10 cellular contexts compared by ENCODE assay signal in genomic region chr2:162475661-162476060, GRCh38.
DNase-seq lines count a peak whose midpoint lies in the region; ATAC-seq, FAIRE-seq and TF ChIP-seq lines count a peak whose summit lies in the region.
"Had no signal": no experiment of that assay in that cellular context is flagged by ENCODE, and none has a peak within 500 bp of the region (broad histone marks: within the 10 kb centered on the region; RNA-seq: fewer than 3 reads in every experiment).

No MANE protein-coding gene starts in this region.

- peak overlapping the region; percentile 3; the same call in 1 of the 2 replicates for H3K4me2 ChIP-seq in PC-3 (ENCODE audit: low read length)

- no peak overlapping the region for H3K27ac Mint-ChIP-seq in immature natural killer cell
- H3K27ac Mint-ChIP-seq: activated naive CD4-positive, alpha-beta T cell treated with anti-CD3 and anti-CD28 coated beads, Interleukin-2, amount 50 U/mL, for 24 hours had no signal

- peak; percentile 48 for ATAC-seq in HG03457 (IDR thresholded peaks at IDR 0.05; ENCODE audit: unreplicated experiment)
- no peak for ATAC-seq in PC-3
- ATAC-seq in upper lobe of left lung (ENCODE audit: low FRiP score in 2 of 2), result no peak

- FAIRE-seq in kidney (lab: Jason Lieb, UNC), result no peak

- no peaks in the 10 kb centered on the region for H4K20me1 ChIP-seq in PC-3 (ENCODE audit: low read length)

- H3K4me3 Mint-ChIP-seq in immature natural killer cell, result no peak overlapping the region
- H3K4me3 Mint-ChIP-seq: activated naive CD4-positive, alpha-beta T cell treated with anti-CD3 and anti-CD28 coated beads, Interleukin-2, amount 50 U/mL, for 24 hours had no signal

- H3K9me3 ChIP-seq in PC-3 (ENCODE audit: low read length), result no peaks in the 10 kb centered on the region
- H3K9me3 ChIP-seq in upper lobe of left lung, result no peaks in the 10 kb centered on the region
- H3K9me3 ChIP-seq in kidney (ENCODE audit: control insufficient read depth in 1 of 2, low read length in 2 of 2), result no peaks in the 10 kb centered on the region
- H3K9me3 ChIP-seq: BE2C had no signal

- intact Hi-C loops in PC-3 (cut with micrococcal nuclease) (no loop called here), kidney (cut with DNase I) (no loop called here)

- H3K36me3 ChIP-seq in PC-3 (ENCODE audit: low read depth, low read length) (no peaks in the 10 kb centered on the region), upper lobe of left lung (no peaks in the 10 kb centered on the region), kidney (ENCODE audit: control insufficient read depth in 1 of 2, insufficient read depth in 2 of 2, low read length in 2 of 2) (no peaks in the 10 kb centered on the region)
- H3K36me3 ChIP-seq: BE2C had no signal

- H3K9ac ChIP-seq in PC-3 (ENCODE audit: low read length) (no peak overlapping the region), kidney (ENCODE audit: low read length in 2 of 2) (no peak overlapping the region)

- CTCF ChIA-PET in PC-3 (lab: Charles Lee), result no interaction called here

- H3K27me3 ChIP-seq in PC-3 (ENCODE audit: low read length), result no peaks in the 10 kb centered on the region
- H3K27me3 ChIP-seq in upper lobe of left lung, result no peaks in the 10 kb centered on the region
- H3K27me3 ChIP-seq: BE2C had no signal

- no peaks in the 10 kb centered on the region for H3K36me3 Mint-ChIP-seq in immature natural killer cell
- H3K36me3 Mint-ChIP-seq: activated naive CD4-positive, alpha-beta T cell treated with anti-CD3 and anti-CD28 coated beads, Interleukin-2, amount 50 U/mL, for 24 hours had no signal

- no peaks in the 10 kb centered on the region for H3K4me1 Mint-ChIP-seq in immature natural killer cell
- H3K4me1 Mint-ChIP-seq: activated naive CD4-positive, alpha-beta T cell treated with anti-CD3 and anti-CD28 coated beads, Interleukin-2, amount 50 U/mL, for 24 hours had no signal

- no peak overlapping the region for H2AFZ ChIP-seq in PC-3 (ENCODE audit: low read length)

- H3K4me1 ChIP-seq in PC-3 (ENCODE audit: insufficient read depth, low read length) (peaks cover 33% of the 10 kb centered on the region), upper lobe of left lung (no peaks in the 10 kb centered on the region), kidney (ENCODE audit: control insufficient read depth in 1 of 2, insufficient read depth in 1 of 2, low read depth in 1 of 2, low read length in 2 of 2) (no peaks in the 10 kb centered on the region)
- H3K4me1 ChIP-seq: BE2C had no signal

- TF ChIP-seq CTCF in PC-3 (conservative IDR thresholded peaks at IDR 0.05; ENCODE audit: low read depth, low read length), result no peak
- no peak for TF ChIP-seq CTCF in upper lobe of left lung (IDR thresholded peaks at IDR 0.05)
- TF ChIP-seq CTCF in kidney (IDR thresholded peaks at IDR 0.05; ENCODE audit: borderline replicate concordance, extremely low read depth, insufficient read depth), result no peak

- no TSS peak for BruUV-seq in PC-3 (replicated peaks; lab: Mats Ljungman, UMichigan)

- TF ChIP-seq POLR2A in upper lobe of left lung (IDR thresholded peaks at IDR 0.05), result no peak

- H3K27me3 Mint-ChIP-seq in immature natural killer cell (ENCODE audit: low read depth in 3 of 3), result peaks cover 0 to 3% (median 1%) of the 10 kb centered on the region in 3 donors

- H3K9me2 ChIP-seq in PC-3 (replicated peaks; ENCODE audit: low read length), result no peaks in the 10 kb centered on the region

- POLR2A ChIA-PET in PC-3 (lab: Charles Lee; ENCODE audit: unreplicated experiment), result no interaction called here

- DNase-seq in DMS153 treated with DMSO at 0.1 percent for 48 hours (lab: John Stamatoyannopoulos, UW; ENCODE audit: unreplicated experiment) (peak; percentile 92), PC-3 (peak; percentile 56), kidney tubule cell (ENCODE audit: low spot score) (peak; percentile 46), upper lobe of left lung (no peak), kidney (no peak), immature natural killer cell (no peak), T-helper 9 cell (no peak)
- DNase-seq: BE2C had no signal

- no peak overlapping the region for H3K4me3 ChIP-seq in PC-3 (ENCODE audit: low read length)
- no peak overlapping the region for H3K4me3 ChIP-seq in upper lobe of left lung
- no peak overlapping the region for H3K4me3 ChIP-seq in kidney (ENCODE audit: low read length in 2 of 2)

- H3K79me2 ChIP-seq in PC-3 (ENCODE audit: low read length), result no peaks in the 10 kb centered on the region

- H3K27ac ChIP-seq in PC-3 (ENCODE audit: low read length) (no peak overlapping the region), upper lobe of left lung (no peak overlapping the region), kidney (ENCODE audit: low read depth in 2 of 2, low read length in 2 of 2) (no peak overlapping the region)

- TF ChIP-seq EP300 in upper lobe of left lung (IDR thresholded peaks at IDR 0.05), result no peak

- WGBS in upper lobe of left lung, 2 donors, result 8 to 27% methylated on average over 1 of the region's 1 CpG

- no peaks in the 10 kb centered on the region for H3F3A ChIP-seq in PC-3 (ENCODE audit: low read length, unreplicated experiment)

- peaks cover 0 to 10% (median 6%) of the 10 kb centered on the region in 6 donors for H3K9me3 Mint-ChIP-seq in immature natural killer cell
- H3K9me3 Mint-ChIP-seq: activated naive CD4-positive, alpha-beta T cell treated with anti-CD3 and anti-CD28 coated beads, Interleukin-2, amount 50 U/mL, for 24 hours had no signal

Comparison
In these comparisons a context has a peak if more than half of its experiments do, and no peak if none do; other contexts are left out.
1. DNase-seq: peak in DMS153 treated with DMSO at 0.1 percent for 48 hours (single experiment), PC-3 (single experiment) and kidney tubule cell (single experiment); none in upper lobe of left lung (0 of 2), kidney (single experiment), immature natural killer cell (0 of 3) and T-helper 9 cell (single experiment).